In the genomic region with DNA sequence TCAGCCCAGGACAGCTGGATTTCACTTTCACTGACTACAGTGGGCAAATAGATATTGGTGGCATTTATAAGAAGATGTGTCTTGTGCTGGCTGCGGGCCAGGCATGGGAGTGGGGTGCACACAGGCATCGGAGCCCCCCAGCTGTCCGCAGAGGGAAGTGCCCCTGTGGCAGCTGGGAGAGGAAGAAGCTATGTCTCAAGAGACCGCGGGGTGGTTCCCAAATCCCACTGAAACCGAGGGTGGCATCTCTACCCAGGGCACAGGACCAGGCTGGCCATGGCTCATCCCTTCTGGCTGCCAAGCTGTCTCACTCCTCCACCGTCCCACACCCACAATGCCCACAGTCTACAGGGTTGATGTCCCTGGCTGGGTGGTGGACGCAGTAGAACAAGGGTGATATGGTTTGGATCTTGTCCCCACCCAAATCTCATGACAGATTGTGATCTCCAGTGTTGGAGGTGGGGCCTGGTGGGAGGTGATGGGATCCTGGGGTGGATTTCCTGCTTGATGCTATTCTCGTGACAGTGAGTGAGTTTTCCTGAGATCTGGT, we compare ENCODE assay signal across 1 cellular context.
TF ChIP-seq lines count a peak whose summit lies in the region.

No MANE protein-coding gene starts in this region.

TF ChIP-seq in GM23338, 12 proteins besides CTCF, POLR2A, EP300 and RAD21 (continued from another document):
- TF ChIP-seq, protein P1, sequence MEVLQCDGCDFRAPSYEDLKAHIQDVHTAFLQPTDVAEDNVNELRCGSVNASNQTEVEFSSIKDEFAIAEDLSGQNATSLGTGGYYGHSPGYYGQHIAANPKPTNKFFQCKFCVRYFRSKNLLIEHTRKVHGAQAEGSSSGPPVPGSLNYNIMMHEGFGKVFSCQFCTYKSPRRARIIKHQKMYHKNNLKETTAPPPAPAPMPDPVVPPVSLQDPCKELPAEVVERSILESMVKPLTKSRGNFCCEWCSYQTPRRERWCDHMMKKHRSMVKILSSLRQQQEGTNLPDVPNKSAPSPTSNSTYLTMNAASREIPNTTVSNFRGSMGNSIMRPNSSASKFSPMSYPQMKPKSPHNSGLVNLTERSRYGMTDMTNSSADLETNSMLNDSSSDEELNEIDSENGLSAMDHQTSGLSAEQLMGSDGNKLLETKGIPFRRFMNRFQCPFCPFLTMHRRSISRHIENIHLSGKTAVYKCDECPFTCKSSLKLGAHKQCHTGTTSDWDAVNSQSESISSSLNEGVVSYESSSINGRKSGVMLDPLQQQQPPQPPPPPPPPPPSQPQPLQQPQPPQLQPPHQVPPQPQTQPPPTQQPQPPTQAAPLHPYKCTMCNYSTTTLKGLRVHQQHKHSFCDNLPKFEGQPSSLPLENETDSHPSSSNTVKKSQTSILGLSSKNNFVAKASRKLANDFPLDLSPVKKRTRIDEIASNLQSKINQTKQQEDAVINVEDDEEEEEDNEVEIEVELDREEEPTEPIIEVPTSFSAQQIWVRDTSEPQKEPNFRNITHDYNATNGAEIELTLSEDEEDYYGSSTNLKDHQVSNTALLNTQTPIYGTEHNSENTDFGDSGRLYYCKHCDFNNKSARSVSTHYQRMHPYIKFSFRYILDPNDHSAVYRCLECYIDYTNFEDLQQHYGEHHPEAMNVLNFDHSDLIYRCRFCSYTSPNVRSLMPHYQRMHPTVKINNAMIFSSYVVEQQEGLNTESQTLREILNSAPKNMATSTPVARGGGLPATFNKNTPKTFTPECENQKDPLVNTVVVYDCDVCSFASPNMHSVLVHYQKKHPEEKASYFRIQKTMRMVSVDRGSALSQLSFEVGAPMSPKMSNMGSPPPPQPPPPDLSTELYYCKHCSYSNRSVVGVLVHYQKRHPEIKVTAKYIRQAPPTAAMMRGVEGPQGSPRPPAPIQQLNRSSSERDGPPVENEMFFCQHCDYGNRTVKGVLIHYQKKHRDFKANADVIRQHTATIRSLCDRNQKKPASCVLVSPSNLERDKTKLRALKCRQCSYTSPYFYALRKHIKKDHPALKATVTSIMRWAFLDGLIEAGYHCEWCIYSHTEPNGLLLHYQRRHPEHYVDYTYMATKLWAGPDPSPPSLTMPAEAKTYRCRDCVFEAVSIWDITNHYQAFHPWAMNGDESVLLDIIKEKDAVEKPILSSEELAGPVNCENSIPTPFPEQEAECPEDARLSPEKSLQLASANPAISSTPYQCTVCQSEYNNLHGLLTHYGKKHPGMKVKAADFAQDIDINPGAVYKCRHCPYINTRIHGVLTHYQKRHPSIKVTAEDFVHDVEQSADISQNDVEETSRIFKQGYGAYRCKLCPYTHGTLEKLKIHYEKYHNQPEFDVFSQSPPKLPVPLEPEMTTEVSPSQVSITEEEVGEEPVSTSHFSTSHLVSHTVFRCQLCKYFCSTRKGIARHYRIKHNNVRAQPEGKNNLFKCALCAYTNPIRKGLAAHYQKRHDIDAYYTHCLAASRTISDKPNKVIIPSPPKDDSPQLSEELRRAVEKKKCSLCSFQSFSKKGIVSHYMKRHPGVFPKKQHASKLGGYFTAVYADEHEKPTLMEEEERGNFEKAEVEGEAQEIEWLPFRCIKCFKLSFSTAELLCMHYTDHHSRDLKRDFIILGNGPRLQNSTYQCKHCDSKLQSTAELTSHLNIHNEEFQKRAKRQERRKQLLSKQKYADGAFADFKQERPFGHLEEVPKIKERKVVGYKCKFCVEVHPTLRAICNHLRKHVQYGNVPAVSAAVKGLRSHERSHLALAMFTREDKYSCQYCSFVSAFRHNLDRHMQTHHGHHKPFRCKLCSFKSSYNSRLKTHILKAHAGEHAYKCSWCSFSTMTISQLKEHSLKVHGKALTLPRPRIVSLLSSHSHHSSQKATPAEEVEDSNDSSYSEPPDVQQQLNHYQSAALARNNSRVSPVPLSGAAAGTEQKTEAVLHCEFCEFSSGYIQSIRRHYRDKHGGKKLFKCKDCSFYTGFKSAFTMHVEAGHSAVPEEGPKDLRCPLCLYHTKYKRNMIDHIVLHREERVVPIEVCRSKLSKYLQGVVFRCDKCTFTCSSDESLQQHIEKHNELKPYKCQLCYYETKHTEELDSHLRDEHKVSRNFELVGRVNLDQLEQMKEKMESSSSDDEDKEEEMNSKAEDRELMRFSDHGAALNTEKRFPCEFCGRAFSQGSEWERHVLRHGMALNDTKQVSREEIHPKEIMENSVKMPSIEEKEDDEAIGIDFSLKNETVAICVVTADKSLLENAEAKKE (CRISPR knock-in tag; IDR thresholded peaks at IDR 0.05) = no peak
- TF ChIP-seq CREB1 (CRISPR knock-in tag; IDR thresholded peaks at IDR 0.05; ENCODE audit: low read depth) = no peak
- TF ChIP-seq POLR2AphosphoS5 (IDR thresholded peaks at IDR 0.05; ENCODE audit: low read depth) = no peak
- no peak for TF ChIP-seq JUNB (IDR thresholded peaks at IDR 0.05; ENCODE audit: unreplicated experiment)
- TF ChIP-seq EZH2phosphoT487 (IDR thresholded peaks at IDR 0.05; ENCODE audit: unreplicated experiment) = no peak
- TF ChIP-seq, protein P2, sequence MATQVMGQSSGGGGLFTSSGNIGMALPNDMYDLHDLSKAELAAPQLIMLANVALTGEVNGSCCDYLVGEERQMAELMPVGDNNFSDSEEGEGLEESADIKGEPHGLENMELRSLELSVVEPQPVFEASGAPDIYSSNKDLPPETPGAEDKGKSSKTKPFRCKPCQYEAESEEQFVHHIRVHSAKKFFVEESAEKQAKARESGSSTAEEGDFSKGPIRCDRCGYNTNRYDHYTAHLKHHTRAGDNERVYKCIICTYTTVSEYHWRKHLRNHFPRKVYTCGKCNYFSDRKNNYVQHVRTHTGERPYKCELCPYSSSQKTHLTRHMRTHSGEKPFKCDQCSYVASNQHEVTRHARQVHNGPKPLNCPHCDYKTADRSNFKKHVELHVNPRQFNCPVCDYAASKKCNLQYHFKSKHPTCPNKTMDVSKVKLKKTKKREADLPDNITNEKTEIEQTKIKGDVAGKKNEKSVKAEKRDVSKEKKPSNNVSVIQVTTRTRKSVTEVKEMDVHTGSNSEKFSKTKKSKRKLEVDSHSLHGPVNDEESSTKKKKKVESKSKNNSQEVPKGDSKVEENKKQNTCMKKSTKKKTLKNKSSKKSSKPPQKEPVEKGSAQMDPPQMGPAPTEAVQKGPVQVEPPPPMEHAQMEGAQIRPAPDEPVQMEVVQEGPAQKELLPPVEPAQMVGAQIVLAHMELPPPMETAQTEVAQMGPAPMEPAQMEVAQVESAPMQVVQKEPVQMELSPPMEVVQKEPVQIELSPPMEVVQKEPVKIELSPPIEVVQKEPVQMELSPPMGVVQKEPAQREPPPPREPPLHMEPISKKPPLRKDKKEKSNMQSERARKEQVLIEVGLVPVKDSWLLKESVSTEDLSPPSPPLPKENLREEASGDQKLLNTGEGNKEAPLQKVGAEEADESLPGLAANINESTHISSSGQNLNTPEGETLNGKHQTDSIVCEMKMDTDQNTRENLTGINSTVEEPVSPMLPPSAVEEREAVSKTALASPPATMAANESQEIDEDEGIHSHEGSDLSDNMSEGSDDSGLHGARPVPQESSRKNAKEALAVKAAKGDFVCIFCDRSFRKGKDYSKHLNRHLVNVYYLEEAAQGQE (IDR thresholded peaks at IDR 0.05; ENCODE audit: unreplicated experiment) = no peak
